7 cellular contexts compared by ENCODE assay signal in genomic region chr4:49091883-49092282, GRCh38.
DNase-seq lines count a peak whose midpoint lies in the region; ATAC-seq lines count a peak whose summit lies in the region.
"Not testable (repeated sequence)": the region's sequence is repeated elsewhere in the genome, so short reads cannot be mapped to it uniquely, and the experiment has no call there.

No MANE protein-coding gene starts in this region.

- not testable (repeated sequence) for H4K8ac ChIP-seq in mesendoderm (ENCODE audit: low read depth, low read length)

- peaks cover 32% of the 10 kb centered on the region for H3K9me3 Mint-ChIP-seq in stimulated activated effector memory CD8-positive, alpha-beta T cell treated with anti-CD3 and anti-CD28 coated beads, Interleukin-12 subunit alpha, Interleukin-12 subunit beta, amount 100 ng/mL, for 72 hours

- 100% methylated on average over 1 of the region's 7 CpGs for WGBS in mesendoderm (ENCODE audit: extremely low coverage, insufficient coverage, low lambda C conversion rate)

- H4K5ac ChIP-seq in mesendoderm (ENCODE audit: low read length) = not testable (repeated sequence)

- H3K79me2 ChIP-seq in mesendoderm (ENCODE audit: control insufficient read depth, insufficient read depth, low read length) = not testable (repeated sequence)

- DNase-seq in ecto neural progenitor cell (ENCODE audit: low spot score) (peak; percentile 44), mesendoderm (peak; percentile 25)
- not testable (repeated sequence) for DNase-seq in left ventricle myocardium superior; stimulated activated effector memory CD8-positive, alpha-beta T cell treated with anti-CD3 and anti-CD28 coated beads, Interleukin-12 subunit alpha, Interleukin-12 subunit beta, amount 100 ng/mL, for 72 hours (ENCODE audit: low spot score in 2 of 2)

- not testable (repeated sequence) for H3K18ac ChIP-seq in mesendoderm (ENCODE audit: low read length)

- H3K4ac ChIP-seq in mesendoderm (ENCODE audit: low read depth, low read length) = not testable (repeated sequence)

- H3K9ac ChIP-seq in mesendoderm (ENCODE audit: low read length) = not testable (repeated sequence)

- H3K27me3 ChIP-seq in mesendoderm (ENCODE audit: insufficient read depth, low read length, poor library complexity) = not testable (repeated sequence)

- intact Hi-C loops in left ventricle myocardium superior (cut with micrococcal nuclease) = not testable (repeated sequence)

- H3K27ac Mint-ChIP-seq in stimulated activated effector memory CD8-positive, alpha-beta T cell treated with anti-CD3 and anti-CD28 coated beads, Interleukin-12 subunit alpha, Interleukin-12 subunit beta, amount 100 ng/mL, for 72 hours = not testable (repeated sequence)

- H2AK5ac ChIP-seq in mesendoderm (ENCODE audit: low read length) = not testable (repeated sequence)

- ATAC-seq in GM18907 (IDR thresholded peaks at IDR 0.05; ENCODE audit: unreplicated experiment) (peak; percentile 36), HG02798 (IDR thresholded peaks at IDR 0.05; ENCODE audit: poor library complexity, unreplicated experiment) (peak; percentile 23), HG03571 (IDR thresholded peaks at IDR 0.05; ENCODE audit: unreplicated experiment) (peak; percentile 28), left ventricle myocardium superior (peak; percentile 53)
- peak; percentile 45 for ATAC-seq in stimulated activated effector memory CD8-positive, alpha-beta T cell treated with anti-CD3 and anti-CD28 coated beads, Interleukin-12 subunit alpha, Interleukin-12 subunit beta, amount 100 ng/mL, for 72 hours

- not testable (repeated sequence) for H3K4me3 Mint-ChIP-seq in stimulated activated effector memory CD8-positive, alpha-beta T cell treated with anti-CD3 and anti-CD28 coated beads, Interleukin-12 subunit alpha, Interleukin-12 subunit beta, amount 100 ng/mL, for 72 hours

- H3K4me2 ChIP-seq in mesendoderm (ENCODE audit: low read length) = not testable (repeated sequence)

- H2BK120ac ChIP-seq in mesendoderm (ENCODE audit: low read depth, low read length) = not testable (repeated sequence)

- H3K36me3 ChIP-seq in mesendoderm (ENCODE audit: control insufficient read depth, insufficient read depth, low read length) = not testable (repeated sequence)

- H3K27ac ChIP-seq in mesendoderm (ENCODE audit: low read depth, low read length) = not testable (repeated sequence)

- not testable (repeated sequence) for H3K4me3 ChIP-seq in mesendoderm (ENCODE audit: low read length)

- H3K23ac ChIP-seq in mesendoderm (ENCODE audit: low read length) = not testable (repeated sequence)

- H2BK5ac ChIP-seq in mesendoderm (ENCODE audit: low read length) = not testable (repeated sequence)

- H3K79me1 ChIP-seq in mesendoderm (ENCODE audit: low read length) = not testable (repeated sequence)

- peaks cover 19% of the 10 kb centered on the region for H3K4me1 Mint-ChIP-seq in stimulated activated effector memory CD8-positive, alpha-beta T cell treated with anti-CD3 and anti-CD28 coated beads, Interleukin-12 subunit alpha, Interleukin-12 subunit beta, amount 100 ng/mL, for 72 hours

- H3K56ac ChIP-seq in mesendoderm (ENCODE audit: low read length) = not testable (repeated sequence)

- H2BK15ac ChIP-seq in mesendoderm (replicated peaks; ENCODE audit: low read depth) = not testable (repeated sequence)

- not testable (repeated sequence) for H3K4me1 ChIP-seq in mesendoderm (ENCODE audit: control insufficient read depth, low read depth, low read length)

- H3K36me3 Mint-ChIP-seq in stimulated activated effector memory CD8-positive, alpha-beta T cell treated with anti-CD3 and anti-CD28 coated beads, Interleukin-12 subunit alpha, Interleukin-12 subunit beta, amount 100 ng/mL, for 72 hours = not testable (repeated sequence)
